In genomic region chr17:21098934-21099687, GRCh38 we compare ENCODE assay signal across 9 cellular contexts. TPM values are rescaled to one million over a fixed set of nuclear protein-coding genes. Genes with fewer than 3 reads are reported as not detected.
DNase-seq lines count a peak whose midpoint lies in the region; ATAC-seq and TF ChIP-seq lines count a peak whose summit lies in the region.
"Had no signal": no experiment of that assay in that cellular context is flagged by ENCODE, and none has a peak within 500 bp of the region (broad histone marks: within the 10 kb centered on the region; RNA-seq: fewer than 3 reads in every experiment).

No MANE protein-coding gene starts in this region.

- H3K4me3 ChIP-seq in dorsolateral prefrontal cortex = peak overlapping the region; percentile 35 to 81 (median 62)
- peak overlapping the region; percentile 61 for H3K4me3 ChIP-seq in lower lobe of right lung

- no peaks in the 10 kb centered on the region for H3K36me3 ChIP-seq in lower lobe of right lung

- no peaks in the 10 kb centered on the region for H3K36me3 Mint-ChIP-seq in activated CD4-positive, alpha-beta T cell treated with anti-CD3 and anti-CD28 coated beads, Interleukin-2, amount 10 ng/mL, durations not matched to agents 24 days and 14 days (ENCODE audit: low read depth)

- H3K4me1 Mint-ChIP-seq in activated CD4-positive, alpha-beta T cell treated with anti-CD3 and anti-CD28 coated beads, Interleukin-2, amount 10 ng/mL, durations not matched to agents 24 days and 14 days = peaks cover 15% of the 10 kb centered on the region

- no peaks in the 10 kb centered on the region for H3K27me3 ChIP-seq in dorsolateral prefrontal cortex
- peaks cover 5% of the 10 kb centered on the region for H3K27me3 ChIP-seq in lower lobe of right lung (ENCODE audit: low read depth)

- peak overlapping the region in 2 of 59 donors; percentile 15 to 61 for H3K27ac ChIP-seq in dorsolateral prefrontal cortex
- H3K27ac ChIP-seq in lower lobe of right lung = no peak overlapping the region
- H3K27ac ChIP-seq: epithelial cell of prostate had no signal

- TF ChIP-seq CTCF in dorsolateral prefrontal cortex (IDR thresholded peaks at IDR 0.05 in 54 of 56, conservative IDR thresholded peaks at IDR 0.05 in 2 of 56; ENCODE audit: low read depth in 1 of 56, partially characterized antibody in 56 of 56) = no peak
- no peak for TF ChIP-seq CTCF in lower lobe of right lung (IDR thresholded peaks at IDR 0.05)

- no peaks in the 10 kb centered on the region for H3K27me3 Mint-ChIP-seq in activated CD4-positive, alpha-beta T cell treated with anti-CD3 and anti-CD28 coated beads, Interleukin-2, amount 10 ng/mL, durations not matched to agents 24 days and 14 days

- peak; percentile 92 for ATAC-seq in GM19324 (IDR thresholded peaks at IDR 0.05; ENCODE audit: low FRiP score, unreplicated experiment)
- ATAC-seq in HG03457 (IDR thresholded peaks at IDR 0.05; ENCODE audit: unreplicated experiment) = peak; percentile 91
- peak; percentile 91 to 92 for ATAC-seq in lower lobe of right lung

- H3K4me3 Mint-ChIP-seq in activated CD4-positive, alpha-beta T cell treated with anti-CD3 and anti-CD28 coated beads, Interleukin-2, amount 10 ng/mL, durations not matched to agents 24 days and 14 days = peak overlapping the region; percentile 92

- no peaks in the 10 kb centered on the region for H3K9me3 Mint-ChIP-seq in activated CD4-positive, alpha-beta T cell treated with anti-CD3 and anti-CD28 coated beads, Interleukin-2, amount 10 ng/mL, durations not matched to agents 24 days and 14 days

- H3K9me3 ChIP-seq in lower lobe of right lung = no peaks in the 10 kb centered on the region

- DNase-seq in C1 segment of cervical spinal cord (lab: John Stamatoyannopoulos, UW) (peak in 8 of 14 donors; percentile 17 to 70 (median 26)), NCI-H510A (lab: John Stamatoyannopoulos, UW) (peak; percentile 93), dorsolateral prefrontal cortex (peak in 9 of 10 donors; percentile 60 to 76 (median 66)), lower lobe of right lung (peak; percentile 63)
- DNase-seq in activated CD4-positive, alpha-beta T cell treated with anti-CD3 and anti-CD28 coated beads, Interleukin-2, amount 10 ng/mL, durations not matched to agents 24 days and 14 days = peak; percentile 93
- DNase-seq in stimulated activated CD4-positive, alpha-beta T cell treated with anti-CD3 and anti-CD28 coated beads, TNF-alpha, amount 100 ng/mL, for 4 hours (ENCODE audit: low read depth in 3 of 3) = peak; percentile 17 to 21 (median 20)

- H3K27ac Mint-ChIP-seq in activated CD4-positive, alpha-beta T cell treated with anti-CD3 and anti-CD28 coated beads, Interleukin-2, amount 10 ng/mL, durations not matched to agents 24 days and 14 days = peak overlapping the region; percentile 98

- peaks cover 13% of the 10 kb centered on the region for H3K4me1 ChIP-seq in lower lobe of right lung

- intact Hi-C loops in activated CD4-positive, alpha-beta T cell treated with anti-CD3 and anti-CD28 coated beads, Interleukin-2, amount 10 ng/mL, durations not matched to agents 24 days and 14 days (cut with micrococcal nuclease) = loop anchor here (1.0 to 2.0 kb wide), 2 partner anchors 28 to 56 kb away; partner anchors contain the start of genes DHRS7B and USP22
- intact Hi-C loops in dorsolateral prefrontal cortex (cut with DNase I) (no loop called here), lower lobe of right lung (cut with DNase I) (no loop called here)

RNA-seq across cellular contexts. Expression of gene DHRS7B, which starts 27.7 kb away (rescaled TPM):
- total RNA-seq in activated CD4-positive, alpha-beta T cell treated with anti-CD3 and anti-CD28 coated beads, Interleukin-2, amount 10 ng/mL, durations not matched to agents 24 days and 14 days = 19.4 and 22.8 TPM in 2 replicates
- total RNA-seq in dorsolateral prefrontal cortex (10 to 100 TPM; 13.4 to 31.5 (median 21.3) TPM), lower lobe of right lung (20.9 TPM)

RNA-seq across cellular contexts. Expression of gene USP22, which starts 56.3 kb away (rescaled TPM):
- total RNA-seq in activated CD4-positive, alpha-beta T cell treated with anti-CD3 and anti-CD28 coated beads, Interleukin-2, amount 10 ng/mL, durations not matched to agents 24 days and 14 days = 144 and 152 TPM in 2 replicates
- total RNA-seq in dorsolateral prefrontal cortex = 100 to 1,000 TPM; 223 to 385 (median 299) TPM
- 154 TPM for total RNA-seq in lower lobe of right lung

Comparison
In these comparisons a context has a peak if more than half of its experiments do, and no peak if none do; other contexts are left out.
1. DNase-seq: peak in every context shown above with its lines; median percentile 93 in NCI-H510A; 93 in activated CD4-positive, alpha-beta T cell treated with anti-CD3 and anti-CD28 coated beads, Interleukin-2, amount 10 ng/mL, durations not matched to agents 24 days and 14 days; 66 in dorsolateral prefrontal cortex; 63 in lower lobe of right lung; 26 in C1 segment of cervical spinal cord; 20 in stimulated activated CD4-positive, alpha-beta T cell treated with anti-CD3 and anti-CD28 coated beads, TNF-alpha, amount 100 ng/mL, for 4 hours.